25 cellular contexts compared by ENCODE assay signal in the genomic region with DNA sequence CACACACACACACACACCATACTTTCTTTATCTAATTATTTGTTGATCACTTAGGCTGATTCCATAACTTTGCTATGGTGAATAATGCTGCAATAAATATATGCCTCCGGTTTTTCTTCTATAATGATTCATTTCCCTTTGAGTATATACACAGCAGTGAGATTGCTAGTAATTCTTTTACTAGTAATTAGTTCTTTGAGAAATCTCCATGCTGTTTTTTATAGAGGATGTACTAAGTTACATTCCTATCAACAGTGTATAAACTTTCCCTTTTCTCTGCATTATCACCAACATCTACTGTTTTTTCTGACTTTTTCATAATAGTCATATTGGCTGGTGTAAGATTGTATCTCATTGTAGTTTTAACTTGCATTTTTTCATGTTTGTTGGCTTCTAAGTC.
"Had no signal": no experiment of that assay in that cellular context is flagged by ENCODE, and none has a peak within 500 bp of the region (broad histone marks: within the 10 kb centered on the region; RNA-seq: fewer than 3 reads in every experiment).

No MANE protein-coding gene starts in this region.

- DNase-seq: activated CD4-positive, alpha-beta T cell treated with anti-CD3 and anti-CD28 coated beads, Interleukin-2, amount 10 ng/mL, durations not matched to agents 24 days and 14 days; activated CD4-positive, alpha-beta T cell treated with anti-CD3 and anti-CD28 coated beads, Interleukin-2, amount 50 U/mL, for 4 hours; activated CD8-positive, alpha-beta T cell treated with anti-CD3 and anti-CD28 coated beads for 36 hours; activated gamma-delta T cell; activated naive CD4-positive, alpha-beta T cell treated with Interleukin-2 at 50 U/mL for 16 hours; activated naive CD8-positive, alpha-beta T cell treated with anti-CD3 and anti-CD28 coated beads, Interleukin-2, amount 10 ng/mL, durations not matched to agents 7 days and 5 days; activated T-cell treated with anti-CD3 and anti-CD28 coated beads, Interleukin-2, amount 50 U/mL, for 1 hour; amygdala; body of pancreas; Kasumi-1; MG63; NCI-H1048; NCI-H1105 treated with DMSO at 0.1 percent for 48 hours; NCI-H1436; NCI-H1694; NCI-H2029; NCI-H345; NCI-H524 treated with DMSO at 0.1 percent for 48 hours; NK-92 treated with Interleukin-12 subunit alpha and Interleukin-12 subunit beta, amount 100 ng/mL, for 24 hours; SHP77; SJCRH30 had no signal

- H3K9me3 ChIP-seq: ascending aorta, body of pancreas, breast epithelium, MG63, SJCRH30 had no signal

- ATAC-seq: activated CD8-positive, alpha-beta T cell treated with anti-CD3 and anti-CD28 coated beads for 36 hours; body of pancreas; Panc1 had no signal

- H3K27me3 ChIP-seq: ascending aorta, body of pancreas, breast epithelium, MG63, SJCRH30 had no signal

- H3K4me3 ChIP-seq: ascending aorta, body of pancreas, breast epithelium, MG63, SJCRH30, SK-N-MC had no signal

- H3K27ac ChIP-seq: ascending aorta, body of pancreas, breast epithelium, SJCRH30, SK-N-MC had no signal

- H3K36me3 ChIP-seq: ascending aorta, breast epithelium, MG63, SJCRH30 had no signal

- H3K4me1 ChIP-seq: ascending aorta, breast epithelium, SJCRH30 had no signal
